Comparison of ENCODE assay signal across 1 cellular context in the genomic region with DNA sequence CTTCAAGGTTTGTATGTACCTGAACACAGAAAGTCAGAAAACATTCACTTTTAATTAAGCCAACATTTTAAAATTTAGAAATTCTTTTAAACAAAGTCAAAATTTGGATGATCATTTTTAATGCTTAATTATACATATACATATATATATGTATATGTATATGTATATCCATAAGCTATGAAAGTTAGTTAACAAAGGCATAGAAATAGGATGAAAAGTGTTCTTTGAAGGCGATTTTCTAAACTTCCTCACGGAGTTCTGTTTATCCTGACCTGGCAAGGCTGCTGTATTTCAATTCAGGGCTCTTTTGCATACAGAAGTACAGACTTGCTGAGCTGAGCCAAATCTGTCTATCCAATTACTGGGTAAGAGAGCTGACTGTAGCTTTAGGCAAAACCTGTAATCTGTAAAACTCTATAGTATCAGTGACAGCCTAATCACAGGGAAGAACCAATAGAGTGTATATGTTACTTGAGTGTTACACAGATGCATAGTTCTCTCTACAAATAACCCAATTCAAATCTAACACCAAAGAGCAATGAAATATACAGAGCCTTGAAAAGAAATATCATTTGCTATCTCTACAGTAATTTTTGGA.
TF ChIP-seq lines count a peak whose summit lies in the region.

No MANE protein-coding gene starts in this region.

TF ChIP-seq in K562, 482 proteins besides CTCF, POLR2A, EP300 and RAD21 (continued from another document):
- TF ChIP-seq, protein P1, sequence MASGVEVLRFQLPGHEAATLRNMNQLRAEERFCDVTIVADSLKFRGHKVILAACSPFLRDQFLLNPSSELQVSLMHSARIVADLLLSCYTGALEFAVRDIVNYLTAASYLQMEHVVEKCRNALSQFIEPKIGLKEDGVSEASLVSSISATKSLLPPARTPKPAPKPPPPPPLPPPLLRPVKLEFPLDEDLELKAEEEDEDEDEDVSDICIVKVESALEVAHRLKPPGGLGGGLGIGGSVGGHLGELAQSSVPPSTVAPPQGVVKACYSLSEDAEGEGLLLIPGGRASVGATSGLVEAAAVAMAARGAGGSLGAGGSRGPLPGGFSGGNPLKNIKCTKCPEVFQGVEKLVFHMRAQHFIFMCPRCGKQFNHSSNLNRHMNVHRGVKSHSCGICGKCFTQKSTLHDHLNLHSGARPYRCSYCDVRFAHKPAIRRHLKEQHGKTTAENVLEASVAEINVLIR (CRISPR knock-in tag; IDR thresholded peaks at IDR 0.05) = no peak
- TF ChIP-seq TEAD4 (IDR thresholded peaks at IDR 0.05; ENCODE audit: low read length) = no peak
- TF ChIP-seq TEAD4 (CRISPR knock-in tag; IDR thresholded peaks at IDR 0.05; ENCODE audit: borderline replicate concordance) = no peak
- TF ChIP-seq HLTF (IDR thresholded peaks at IDR 0.05) = no peak
- TF ChIP-seq ARHGAP35 (IDR thresholded peaks at IDR 0.05; ENCODE audit: partially characterized antibody) = no peak
- TF ChIP-seq ARID1B (IDR thresholded peaks at IDR 0.05) = no peak
- no peak for TF ChIP-seq ATF1 (CRISPR knock-in tag; IDR thresholded peaks at IDR 0.05)
- TF ChIP-seq ATF1 (tag; IDR thresholded peaks at IDR 0.05) = no peak
- no peak for TF ChIP-seq PREB (CRISPR knock-in tag; IDR thresholded peaks at IDR 0.05)
- no peak for TF ChIP-seq ZNF24 (IDR thresholded peaks at IDR 0.05)
- no peak for TF ChIP-seq ZNF699 (CRISPR knock-in tag; IDR thresholded peaks at IDR 0.05; ENCODE audit: insufficient replicate concordance)
- TF ChIP-seq YBX1 (IDR thresholded peaks at IDR 0.05) = no peak
